In the genomic region with DNA sequence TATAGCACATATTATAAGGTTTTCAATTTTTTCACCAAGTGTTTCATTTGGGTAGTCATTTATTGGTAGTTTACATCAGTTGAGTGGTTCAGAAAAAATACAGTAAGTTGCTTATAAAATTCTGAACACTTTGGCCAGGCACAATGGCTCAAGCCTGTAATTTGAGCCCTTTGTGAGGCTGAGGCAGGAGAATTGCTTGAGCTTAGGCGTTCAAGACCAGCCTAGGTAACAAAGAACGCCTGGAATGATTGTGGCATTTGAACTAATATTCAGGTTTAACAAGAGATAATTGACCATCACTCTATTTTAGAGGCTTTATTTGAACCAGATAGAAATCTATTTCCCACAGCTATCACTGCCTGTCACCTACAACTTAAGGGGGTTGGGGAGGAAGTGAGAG, we compare ENCODE assay signal across 16 cellular contexts. TPM values are rescaled to one million over a fixed set of nuclear protein-coding genes. Genes with fewer than 3 reads are reported as not detected.
DNase-seq lines count a peak whose midpoint lies in the region; ATAC-seq and TF ChIP-seq lines count a peak whose summit lies in the region.
"Had no signal": no experiment of that assay in that cellular context is flagged by ENCODE, and none has a peak within 500 bp of the region (broad histone marks: within the 10 kb centered on the region; RNA-seq: fewer than 3 reads in every experiment).

No MANE protein-coding gene starts in this region.

- H3K9me3 Mint-ChIP-seq in activated naive CD4-positive, alpha-beta T cell treated with anti-CD3 and anti-CD28 coated beads, Interleukin-2, amount 10 ng/mL, durations not matched to agents 7 days and 5 days = no peaks in the 10 kb centered on the region
- H3K9me3 Mint-ChIP-seq: activated naive CD8-positive, alpha-beta T cell treated with anti-CD3 and anti-CD28 coated beads, Interleukin-2, amount 10 ng/mL, durations not matched to agents 7 days and 5 days had no signal

- 0 out of 2 replicates have a peak overlapping the region, but pooled peaks have one; percentile 12 for H3K4me3 ChIP-seq in Karpas-422 (ENCODE audit: low read length)
- H3K4me3 ChIP-seq in cardiac fibroblast (replicated peaks in 1 of 2; ENCODE audit: low read depth in 2 of 2, low read length in 2 of 2) = peak overlapping the region; percentile 2 to 9
- H3K4me3 ChIP-seq in skeletal muscle cell (ENCODE audit: low read depth, low read length) = peak overlapping the region; percentile 27
- H3K4me3 ChIP-seq: prostate gland had no signal

- no peak for TF ChIP-seq CTCF in cardiac fibroblast (IDR thresholded peaks at IDR 0.05; ENCODE audit: low read depth, low read length)

- CTCF ChIA-PET in activated naive CD4-positive, alpha-beta T cell treated with anti-CD3 and anti-CD28 coated beads, Interleukin-2, amount 10 ng/mL, durations not matched to agents 7 days and 5 days (lab: Charles Lee) = interaction anchor here (1.2 kb wide), 2 partner anchors 12 to 156 kb away, joined by 3 to 4 read pairs; no protein-coding TSS in a partner anchor

- peaks cover 20% of the 10 kb centered on the region for H3K36me3 Mint-ChIP-seq in activated naive CD4-positive, alpha-beta T cell treated with anti-CD3 and anti-CD28 coated beads, Interleukin-2, amount 10 ng/mL, durations not matched to agents 7 days and 5 days

- H2AFZ ChIP-seq in Karpas-422 (ENCODE audit: low read length) = no peak overlapping the region

- H3K9me2 ChIP-seq in Karpas-422 (replicated peaks; ENCODE audit: insufficient read depth, low read length) = no peaks in the 10 kb centered on the region

- H3K79me2 ChIP-seq in Karpas-422 (ENCODE audit: low read length) = peaks cover 97% of the 10 kb centered on the region

- H3K4me2 ChIP-seq in Karpas-422 (ENCODE audit: low read depth, low read length, poor library complexity, severe bottlenecking) = peak overlapping the region; percentile 60

- H3K27ac Mint-ChIP-seq in activated naive CD4-positive, alpha-beta T cell treated with anti-CD3 and anti-CD28 coated beads, Interleukin-2, amount 10 ng/mL, durations not matched to agents 7 days and 5 days = peak overlapping the region; percentile 49

- no peaks in the 10 kb centered on the region for H3K9me3 ChIP-seq in Karpas-422 (ENCODE audit: low read length)
- H3K9me3 ChIP-seq: prostate gland had no signal

- ATAC-seq in HG03139 (IDR thresholded peaks at IDR 0.05; ENCODE audit: unreplicated experiment) = no peak
- ATAC-seq: left colon had no signal

- H3K27ac ChIP-seq in Karpas-422 (ENCODE audit: low read length) = peak overlapping the region; percentile 80
- H3K27ac ChIP-seq: prostate gland had no signal

- H3K4me1 Mint-ChIP-seq in activated naive CD4-positive, alpha-beta T cell treated with anti-CD3 and anti-CD28 coated beads, Interleukin-2, amount 10 ng/mL, durations not matched to agents 7 days and 5 days = peaks cover 77% of the 10 kb centered on the region

- H4K20me1 ChIP-seq in Karpas-422 (ENCODE audit: insufficient read depth, low read depth, low read length) = peaks cover 58% of the 10 kb centered on the region

- H3K27me3 Mint-ChIP-seq in activated naive CD4-positive, alpha-beta T cell treated with anti-CD3 and anti-CD28 coated beads, Interleukin-2, amount 10 ng/mL, durations not matched to agents 7 days and 5 days = no peaks in the 10 kb centered on the region
- H3K27me3 Mint-ChIP-seq: activated naive CD8-positive, alpha-beta T cell treated with anti-CD3 and anti-CD28 coated beads, Interleukin-2, amount 10 ng/mL, durations not matched to agents 7 days and 5 days had no signal

- DNase-seq in activated naive CD4-positive, alpha-beta T cell treated with anti-CD3 and anti-CD28 coated beads, Interleukin-2, amount 10 ng/mL, durations not matched to agents 7 days and 5 days = no peak
- no peak for DNase-seq in activated naive CD4-positive, alpha-beta T cell (lab: John Stamatoyannopoulos, UW)
- DNase-seq in Karpas-422 (no peak), cardiac fibroblast (ENCODE audit: low read depth in 2 of 2) (no peak), skeletal muscle cell (ENCODE audit: low read depth) (no peak), epidermal melanocyte (ENCODE audit: insufficient read length, low spot score) (no peak)
- DNase-seq in stimulated activated CD4-positive, alpha-beta T cell treated with anti-CD3 and anti-CD28 coated beads, Interleukin-4, amount 100 ng/mL, for 1 hour = no peak
- DNase-seq: activated naive CD8-positive, alpha-beta T cell treated with anti-CD3 and anti-CD28 coated beads, Interleukin-2, amount 10 ng/mL, durations not matched to agents 7 days and 5 days; caudate nucleus; effector CD8-positive, alpha-beta T cell; Kasumi-1; left colon; NCI-H1417 treated with DMSO at 0.1 percent for 48 hours; NCI-H510A had no signal

- H3K4me3 Mint-ChIP-seq in activated naive CD4-positive, alpha-beta T cell treated with anti-CD3 and anti-CD28 coated beads, Interleukin-2, amount 10 ng/mL, durations not matched to agents 7 days and 5 days = no peak overlapping the region

- peaks cover 87% of the 10 kb centered on the region for H3K4me1 ChIP-seq in Karpas-422 (ENCODE audit: low read length)

- H3K9ac ChIP-seq in Karpas-422 (ENCODE audit: low read length) = peak overlapping the region; percentile 29

- peaks cover 29% of the 10 kb centered on the region for H3K36me3 ChIP-seq in Karpas-422 (ENCODE audit: insufficient read depth, low read length)
- H3K36me3 ChIP-seq: prostate gland had no signal

- H3K27me3 ChIP-seq in Karpas-422 (ENCODE audit: low read length) = no peaks in the 10 kb centered on the region

RNA-seq across cellular contexts. Expression of gene HIF1A, which starts 22.7 kb away (rescaled TPM):
- total RNA-seq in Karpas-422 (2014; rRNA removed; shearing (Covaris generic); ENCODE audit: low replicate concordance) = 111 and 233 TPM in 2 replicates

RNA-seq across cellular contexts. Expression of gene SNAPC1, which starts 44.2 kb away (rescaled TPM):
- total RNA-seq in Karpas-422 (2014; rRNA removed; shearing (Covaris generic); ENCODE audit: low replicate concordance) = 32.7 and 33.4 TPM in 2 replicates
